Comparison of ENCODE assay signal across 9 cellular contexts in genomic region chr10:102226542-102226870, GRCh38. TPM values are rescaled to one million over a fixed set of nuclear protein-coding genes. Genes with fewer than 3 reads are reported as not detected.
DNase-seq lines count a peak whose midpoint lies in the region; ATAC-seq and TF ChIP-seq lines count a peak whose summit lies in the region.
"Had no signal": no experiment of that assay in that cellular context is flagged by ENCODE, and none has a peak within 500 bp of the region (broad histone marks: within the 10 kb centered on the region; RNA-seq: fewer than 3 reads in every experiment).

No MANE protein-coding gene starts in this region.

- H3K27me3 Mint-ChIP-seq in Calu3 (ENCODE audit: unreplicated experiment), result peaks cover 40% of the 10 kb centered on the region

- POLR2A ChIA-PET in Panc1 (lab: Charles Lee), result interaction anchor here (0.6 kb wide), 1 partner anchor 186 kb away, joined by 4 read pairs; no protein-coding TSS in a partner anchor

- no peak overlapping the region for H3K9ac ChIP-seq in rectal smooth muscle tissue (ENCODE audit: low read length)

- peaks cover 6% of the 10 kb centered on the region for H3K4me1 Mint-ChIP-seq in Calu3 (ENCODE audit: low read depth, unreplicated experiment)

- no peaks in the 10 kb centered on the region; the same call in 1 of the 2 replicates for H3K36me3 ChIP-seq in Panc1 (ENCODE audit: control insufficient read depth, insufficient read depth, low read length)
- no peaks in the 10 kb centered on the region for H3K36me3 ChIP-seq in esophagus muscularis mucosa
- H3K36me3 ChIP-seq in rectal smooth muscle tissue (ENCODE audit: control insufficient read depth, insufficient read depth, low read length), result no peaks in the 10 kb centered on the region

- no peak for TF ChIP-seq POLR2A in esophagus muscularis mucosa (IDR thresholded peaks at IDR 0.05; ENCODE audit: low read depth)

- H3K27ac ChIP-seq in Panc1 (ENCODE audit: low read length) (no peak overlapping the region), esophagus muscularis mucosa (replicated peaks in 1 of 4) (peak overlapping the region in 3 of 4 donors; percentile 30 to 73 (median 53)), rectal smooth muscle tissue (ENCODE audit: low read depth, low read length) (no peak overlapping the region)

- 44% methylated on average over 4 of the region's 8 CpGs for WGBS in esophagus muscularis mucosa

- H3K4me1 ChIP-seq in Panc1 (ENCODE audit: control insufficient read depth, insufficient read depth, low read length) (0 out of 2 replicates have a peak, but pooled peaks cover 5% of the 10 kb centered on the region), esophagus muscularis mucosa (peaks cover 30 to 38% (median 36%) of the 10 kb centered on the region in 4 donors), rectal smooth muscle tissue (ENCODE audit: control insufficient read depth, insufficient read depth, low read length) (peaks cover 7% of the 10 kb centered on the region)

- in situ Hi-C loops in Panc1 (cut with HindIII; ENCODE audit: low pct_unique_long_range_greater_than_20kb, low sequenced_read_pairs), result loop anchor here (5.0 kb wide), 1 partner anchor 131 kb away; no protein-coding TSS in a partner anchor

- no TSS peak for BruUV-seq in Calu3 (replicated peaks; lab: Mats Ljungman, UMichigan)
- no TSS peak for BruUV-seq in Panc1 (replicated peaks; lab: Mats Ljungman, UMichigan)

- TF ChIP-seq CTCF in Calu3 (IDR thresholded peaks at IDR 0.05; ENCODE audit: unreplicated experiment) (no peak), Panc1 (IDR thresholded peaks at IDR 0.05) (no peak), esophagus muscularis mucosa (IDR thresholded peaks at IDR 0.05) (no peak)

- H3K9me3 Mint-ChIP-seq in Calu3 (ENCODE audit: low read depth, unreplicated experiment), result no peaks in the 10 kb centered on the region

- H3K9me3 ChIP-seq in Panc1 (ENCODE audit: control insufficient read depth, insufficient read depth, low read depth, low read length) (no peaks in the 10 kb centered on the region), esophagus muscularis mucosa (no peaks in the 10 kb centered on the region)

- H3K27me3 ChIP-seq in Panc1 (ENCODE audit: control insufficient read depth, insufficient read depth, low read length) (peaks cover 9% of the 10 kb centered on the region), esophagus muscularis mucosa (peaks cover 6 to 41% (median 14%) of the 10 kb centered on the region in 4 donors), rectal smooth muscle tissue (ENCODE audit: control insufficient read depth, insufficient read depth, low read length) (peaks cover 20% of the 10 kb centered on the region)

- H3K36me3 Mint-ChIP-seq in Calu3 (ENCODE audit: insufficient read depth, unreplicated experiment), result peaks cover 14% of the 10 kb centered on the region

- peak overlapping the region; percentile 67 for H3K4me3 Mint-ChIP-seq in Calu3 (ENCODE audit: low read depth, unreplicated experiment)

- no peak for DNase-seq in Calu3
- no peak for DNase-seq in Panc1 (ENCODE audit: low read depth, low spot score)
- no peak for DNase-seq in esophagus muscularis mucosa (ENCODE audit: extremely low spot score)
- no peak for DNase-seq in hippocampal formation (lab: John Stamatoyannopoulos, UW)
- DNase-seq in NCI-H2107 treated with DMSO at 0.1 percent for 48 hours (lab: John Stamatoyannopoulos, UW; ENCODE audit: unreplicated experiment), result no peak

- intact Hi-C loops in Calu3 (cut with micrococcal nuclease; ENCODE audit: unreplicated experiment), result no loop called here
- intact Hi-C loops in Panc1 (cut with micrococcal nuclease; ENCODE audit: unreplicated experiment), result loop anchor here (5.0 to 10.0 kb wide), 2 partner anchors 62 to 176 kb away; no protein-coding TSS in a partner anchor
- intact Hi-C loops in esophagus muscularis mucosa (cut with DNase I), result loop anchor here (5.0 kb wide), 1 partner anchor 59 kb away; no protein-coding TSS in a partner anchor

- no peak for ATAC-seq in Panc1
- no peak for ATAC-seq in HG02981 (IDR thresholded peaks at IDR 0.05; ENCODE audit: unreplicated experiment)
- ATAC-seq in GM18870 (IDR thresholded peaks at IDR 0.05; ENCODE audit: unreplicated experiment), result no peak

- no peak for TF ChIP-seq EP300 in esophagus muscularis mucosa (IDR thresholded peaks at IDR 0.05)

- CTCF ChIA-PET in Calu3 (lab: Charles Lee) (interaction anchor here (0.7 to 1.6 kb wide), 5 partner anchors 57 to 168 kb away, joined by 3 to 5 read pairs (median 3); no protein-coding TSS in a partner anchor), Panc1 (lab: Charles Lee) (interaction anchor here (0.6 to 3.2 kb wide), 4 partner anchors 57 to 913 kb away, joined by 3 to 13 read pairs (median 6); no protein-coding TSS in a partner anchor)

- H3K4me3 ChIP-seq in Panc1 (ENCODE audit: low read depth in 2 of 2, low read length in 2 of 2) (peak overlapping the region; percentile 26 to 61), esophagus muscularis mucosa (peak overlapping the region; percentile 34 to 54 (median 41)), rectal smooth muscle tissue (ENCODE audit: low read length) (peak overlapping the region; percentile 60)

- no peak overlapping the region for H3K27ac Mint-ChIP-seq in Calu3 (ENCODE audit: unreplicated experiment)

RNA-seq across cellular contexts. Expression of gene ELOVL3, which starts 0.4 kb away (rescaled TPM):
- total RNA-seq in Calu3 (2022) (0.27 and 0.35 TPM in 2 replicates), Panc1 (2021; ENCODE audit: unreplicated experiment) (1.2 TPM), esophagus muscularis mucosa (under 1 TPM in 1 of 4 donors, not detected in 3; 0.19 TPM)
- polyA plus RNA-seq in Panc1 (2012; ENCODE audit: insufficient read length), result 1.3 TPM
- total RNA-seq: urinary bladder had no signal

RNA-seq across cellular contexts. Expression of gene PITX3, which starts 14.8 kb away (rescaled TPM):
- not detected in 2 replicates for total RNA-seq in Calu3 (2022)
- 0.49 TPM for total RNA-seq in Panc1 (2021; ENCODE audit: unreplicated experiment)
- 0.31 TPM for polyA plus RNA-seq in Panc1 (2012; ENCODE audit: insufficient read length)
- total RNA-seq in esophagus muscularis mucosa, result not detected

RNA-seq across cellular contexts. Expression of gene GBF1, which starts 18.8 kb away (rescaled TPM):
- total RNA-seq in Calu3 (2022) (34.6 and 36.1 TPM in 2 replicates), Panc1 (2021; ENCODE audit: unreplicated experiment) (65.0 TPM), esophagus muscularis mucosa (10 to 100 TPM; 33.1 to 52.4 (median 40.0) TPM)
- polyA plus RNA-seq in Panc1 (2012; ENCODE audit: insufficient read length), result 52.3 TPM

Comparison
In these comparisons a context has a peak if more than half of its experiments do, and no peak if none do; other contexts are left out.
1. H3K27ac ChIP-seq: peak in esophagus muscularis mucosa (3 of 4); none in Panc1 (single experiment) and rectal smooth muscle tissue (single experiment).
2. Peak in every context shown above with its lines, with median percentiles within 50 percentile points of each other: H3K4me3 ChIP-seq.